15 cellular contexts compared by ENCODE assay signal in the genomic region with DNA sequence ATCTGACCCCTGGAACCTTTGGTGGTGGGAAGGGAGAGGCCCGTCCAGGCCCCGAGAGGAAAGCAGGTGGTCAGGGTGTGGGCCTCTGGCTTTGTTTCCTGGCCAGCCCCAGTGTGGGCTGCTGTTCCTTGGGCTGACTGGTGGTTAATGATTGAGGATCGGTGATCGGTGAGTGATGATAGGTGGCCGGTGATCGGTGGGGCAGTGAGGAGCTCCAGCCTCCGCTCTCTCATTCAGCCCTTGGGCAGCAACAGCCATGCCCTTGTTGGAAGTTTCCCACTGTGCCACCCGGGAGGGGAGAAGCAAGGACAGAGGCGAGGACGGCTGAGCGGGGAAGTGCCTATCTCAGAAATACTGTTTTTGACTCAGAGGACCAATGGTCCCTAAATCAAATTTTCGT. TPM values are rescaled to one million over a fixed set of nuclear protein-coding genes. Genes with fewer than 3 reads are reported as not detected.
DNase-seq lines count a peak whose midpoint lies in the region; TF ChIP-seq lines count a peak whose summit lies in the region.
"Had no signal": no experiment of that assay in that cellular context is flagged by ENCODE, and none has a peak within 500 bp of the region (broad histone marks: within the 10 kb centered on the region; RNA-seq: fewer than 3 reads in every experiment).

No MANE protein-coding gene starts in this region.

- DNase-seq in NCI-H446 treated with DMSO at 0.1 percent for 48 hours (lab: John Stamatoyannopoulos, UW): peak; percentile 60
- no peak for DNase-seq in NCI-H446 (lab: John Stamatoyannopoulos, UW)
- no peak for DNase-seq in ascending aorta (ENCODE audit: low spot score in 2 of 2)
- DNase-seq in stomach: no peak
- DNase-seq in putamen (ENCODE audit: low spot score): no peak
- no peak for DNase-seq in activated CD4-positive, alpha-beta T cell treated with anti-CD3 and anti-CD28 coated beads, Interleukin-2, amount 50 U/mL, for 48 hours
- DNase-seq in NCI-H2107 (lab: John Stamatoyannopoulos, UW): no peak
- DNase-seq: activated T-cell treated with anti-CD3 and anti-CD28 coated beads, Interleukin-2, amount 50 U/mL, for 24 hours; GF-D8; mesendoderm; occipital lobe; PC-3 had no signal

- H3K27ac ChIP-seq in ascending aorta (peak overlapping the region; percentile 67 to 82), layer of hippocampus (ENCODE audit: low read depth, low read length) (peak overlapping the region; percentile 58), stomach (peak overlapping the region; percentile 12 to 93 (median 51))
- H3K27ac ChIP-seq: SK-N-MC had no signal

- no peak for TF ChIP-seq EP300 in stomach (IDR thresholded peaks at IDR 0.05)

- no peak for TF ChIP-seq POLR2A in stomach (IDR thresholded peaks at IDR 0.05)

- H3K4me1 ChIP-seq in ascending aorta: peaks cover 13 to 49% of the 10 kb centered on the region in 2 donors
- H3K4me1 ChIP-seq in stomach: peaks cover 18 to 96% (median 64%) of the 10 kb centered on the region in 4 donors

- H3K9me3 ChIP-seq in ascending aorta (no peaks in the 10 kb centered on the region), stomach (no peaks in the 10 kb centered on the region)

- peaks cover 16 to 19% of the 10 kb centered on the region in 2 donors for H3K36me3 ChIP-seq in ascending aorta
- H3K36me3 ChIP-seq in stomach: peaks cover 14 to 18% (median 16%) of the 10 kb centered on the region in 4 donors

- intact Hi-C loops in ascending aorta (cut with DNase I): no loop called here
- intact Hi-C loops in stomach (cut with DNase I; ENCODE audit: low total_unique reads): loop anchor here (10.0 kb wide), 1 partner anchor 232 kb away; no protein-coding TSS in a partner anchor

- 60 to 79% (median 67%) methylated on average over 12 of the region's 12 CpGs for WGBS in stomach, 5 donors

- no peak for TF ChIP-seq CTCF in ascending aorta (IDR thresholded peaks at IDR 0.05)
- TF ChIP-seq CTCF in stomach (IDR thresholded peaks at IDR 0.05): no peak

- H3K27me3 ChIP-seq in ascending aorta: no peaks in the 10 kb centered on the region
- H3K27me3 ChIP-seq in layer of hippocampus (ENCODE audit: control insufficient read depth, insufficient read depth, low read length): no peaks in the 10 kb centered on the region
- no peaks in the 10 kb centered on the region for H3K27me3 ChIP-seq in stomach

- H3K4me3 ChIP-seq in ascending aorta (no peak overlapping the region), stomach (no peak overlapping the region)
- H3K4me3 ChIP-seq: SK-N-MC, skin epidermis had no signal

RNA-seq across cellular contexts. Expression of a gene that starts 7.4 kb away (rescaled TPM):
- 75.6 TPM for total RNA-seq in ascending aorta
- 10 to 100 TPM in 4 of 5 donors, 1 to 10 TPM in 1; 5.2 to 35.0 (median 15.1) TPM for total RNA-seq in stomach
- 1 to 10 TPM; 5.0 to 7.3 (median 5.8) TPM for polyA plus RNA-seq in stomach
